1 cellular context compared by ENCODE assay signal in the genomic region with DNA sequence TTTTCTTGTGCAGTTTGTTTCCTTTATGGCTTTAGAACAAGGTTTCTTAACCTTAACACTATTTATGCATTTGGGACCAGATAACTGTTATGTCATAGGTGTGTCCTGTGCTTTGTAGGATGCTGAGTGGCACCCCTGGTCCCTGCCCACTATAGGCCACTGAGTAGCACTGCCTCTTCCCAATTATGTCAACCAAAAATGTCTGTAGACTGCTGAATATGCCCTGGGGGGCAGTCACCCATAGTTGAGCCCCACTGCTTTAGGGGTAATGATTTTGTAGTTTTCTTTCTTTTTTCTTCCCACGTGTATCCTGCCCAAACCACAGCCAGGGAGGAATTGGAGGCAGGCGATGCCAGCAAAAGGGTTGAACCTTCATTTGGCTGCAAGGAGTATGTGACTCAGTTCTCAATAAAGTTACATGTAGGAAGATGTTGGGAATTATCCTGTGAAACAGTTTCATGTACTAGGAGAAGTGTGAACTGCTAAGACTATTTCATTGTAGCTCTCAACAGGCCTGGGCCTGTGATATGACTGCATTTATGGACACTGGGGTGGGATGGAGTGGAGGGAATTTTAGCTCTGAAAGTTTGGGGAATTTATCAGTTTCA.
TF ChIP-seq lines count a peak whose summit lies in the region.

No MANE protein-coding gene starts in this region.

TF ChIP-seq in A549, 52 proteins besides CTCF, POLR2A, EP300 and RAD21:
- TF ChIP-seq KDM5A (IDR thresholded peaks at IDR 0.05) (no peak), CHD4 (IDR thresholded peaks at IDR 0.05; ENCODE audit: borderline replicate concordance) (no peak), KDM1A (IDR thresholded peaks at IDR 0.05; ENCODE audit: low read depth) (no peak), MAZ (IDR thresholded peaks at IDR 0.05; ENCODE audit: borderline replicate concordance, low read depth, low read length) (no peak), ZFP36 (IDR thresholded peaks at IDR 0.05; ENCODE audit: borderline replicate concordance, partially characterized antibody) (no peak), CBX8 (IDR thresholded peaks at IDR 0.05) (no peak), TP53 (CRISPR knock-in tag; IDR thresholded peaks at IDR 0.05) (no peak), FOSL2 (IDR thresholded peaks at IDR 0.05) (no peak), FOSL2 (CRISPR knock-in tag; IDR thresholded peaks at IDR 0.05) (no peak), FOSB (CRISPR knock-in tag; IDR thresholded peaks at IDR 0.05) (no peak)
- TF ChIP-seq, protein P1, sequence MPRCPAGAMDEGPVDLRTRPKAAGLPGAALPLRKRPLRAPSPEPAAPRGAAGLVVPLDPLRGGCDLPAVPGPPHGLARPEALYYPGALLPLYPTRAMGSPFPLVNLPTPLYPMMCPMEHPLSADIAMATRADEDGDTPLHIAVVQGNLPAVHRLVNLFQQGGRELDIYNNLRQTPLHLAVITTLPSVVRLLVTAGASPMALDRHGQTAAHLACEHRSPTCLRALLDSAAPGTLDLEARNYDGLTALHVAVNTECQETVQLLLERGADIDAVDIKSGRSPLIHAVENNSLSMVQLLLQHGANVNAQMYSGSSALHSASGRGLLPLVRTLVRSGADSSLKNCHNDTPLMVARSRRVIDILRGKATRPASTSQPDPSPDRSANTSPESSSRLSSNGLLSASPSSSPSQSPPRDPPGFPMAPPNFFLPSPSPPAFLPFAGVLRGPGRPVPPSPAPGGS (IDR thresholded peaks at IDR 0.05) = no peak
- TF ChIP-seq, protein P2, sequence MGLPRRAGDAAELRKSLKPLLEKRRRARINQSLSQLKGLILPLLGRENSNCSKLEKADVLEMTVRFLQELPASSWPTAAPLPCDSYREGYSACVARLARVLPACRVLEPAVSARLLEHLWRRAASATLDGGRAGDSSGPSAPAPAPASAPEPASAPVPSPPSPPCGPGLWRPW (IDR thresholded peaks at IDR 0.05) = no peak
- TF ChIP-seq, protein P3, sequence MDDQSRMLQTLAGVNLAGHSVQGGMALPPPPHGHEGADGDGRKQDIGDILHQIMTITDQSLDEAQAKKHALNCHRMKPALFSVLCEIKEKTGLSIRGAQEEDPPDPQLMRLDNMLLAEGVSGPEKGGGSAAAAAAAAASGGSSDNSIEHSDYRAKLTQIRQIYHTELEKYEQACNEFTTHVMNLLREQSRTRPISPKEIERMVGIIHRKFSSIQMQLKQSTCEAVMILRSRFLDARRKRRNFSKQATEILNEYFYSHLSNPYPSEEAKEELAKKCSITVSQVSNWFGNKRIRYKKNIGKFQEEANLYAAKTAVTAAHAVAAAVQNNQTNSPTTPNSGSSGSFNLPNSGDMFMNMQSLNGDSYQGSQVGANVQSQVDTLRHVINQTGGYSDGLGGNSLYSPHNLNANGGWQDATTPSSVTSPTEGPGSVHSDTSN (IDR thresholded peaks at IDR 0.05) = no peak
- TF ChIP-seq, protein P4, sequence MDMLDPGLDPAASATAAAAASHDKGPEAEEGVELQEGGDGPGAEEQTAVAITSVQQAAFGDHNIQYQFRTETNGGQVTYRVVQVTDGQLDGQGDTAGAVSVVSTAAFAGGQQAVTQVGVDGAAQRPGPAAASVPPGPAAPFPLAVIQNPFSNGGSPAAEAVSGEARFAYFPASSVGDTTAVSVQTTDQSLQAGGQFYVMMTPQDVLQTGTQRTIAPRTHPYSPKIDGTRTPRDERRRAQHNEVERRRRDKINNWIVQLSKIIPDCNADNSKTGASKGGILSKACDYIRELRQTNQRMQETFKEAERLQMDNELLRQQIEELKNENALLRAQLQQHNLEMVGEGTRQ (IDR thresholded peaks at IDR 0.05) = no peak
